15 cellular contexts compared by ENCODE assay signal in genomic region chr12:123038966-123039365, GRCh38. TPM values are rescaled to one million over a fixed set of nuclear protein-coding genes. Genes with fewer than 3 reads are reported as not detected.
DNase-seq lines count a peak whose midpoint lies in the region; ATAC-seq, FAIRE-seq and TF ChIP-seq lines count a peak whose summit lies in the region.
"Had no signal": no experiment of that assay in that cellular context is flagged by ENCODE, and none has a peak within 500 bp of the region (broad histone marks: within the 10 kb centered on the region; RNA-seq: fewer than 3 reads in every experiment).

No MANE protein-coding gene starts in this region.

- H3K4me1 ChIP-seq in right atrium auricular region (peaks cover 0 to 18% of the 10 kb centered on the region in 2 donors), kidney (ENCODE audit: control insufficient read depth in 1 of 2, insufficient read depth in 1 of 2, low read depth in 1 of 2, low read length in 2 of 2) (peaks cover 5 to 11% of the 10 kb centered on the region in 2 donors), spleen (peaks cover 12 to 32% (median 20%) of the 10 kb centered on the region in 6 donors), foreskin keratinocyte (no peaks in the 10 kb centered on the region)

- peak; percentile 27 for FAIRE-seq in kidney (lab: Jason Lieb, UNC)
- no peak for FAIRE-seq in D721Med (lab: Jason Lieb, UNC)
- FAIRE-seq: GM18507 had no signal

- intact Hi-C loops in Right ventricle myocardium superior (cut with DNase I): no loop called here
- intact Hi-C loops in kidney (cut with DNase I): no loop called here
- intact Hi-C loops in spleen (cut with DNase I; ENCODE audit: low total_unique reads): no loop called here

- H3K36me3 ChIP-seq in right atrium auricular region: peaks cover 4% of the 10 kb centered on the region
- no peaks in the 10 kb centered on the region for H3K36me3 ChIP-seq in kidney (ENCODE audit: control insufficient read depth in 1 of 2, insufficient read depth in 2 of 2, low read length in 2 of 2)
- H3K36me3 ChIP-seq in spleen: peaks cover 0 to 3% (median 0%) of the 10 kb centered on the region in 6 donors

- H3K4me3 ChIP-seq in right atrium auricular region (no peak overlapping the region), kidney (ENCODE audit: low read length in 2 of 2) (no peak overlapping the region), spleen (no peak overlapping the region)
- H3K4me3 ChIP-seq: BLaER1 treated with 17β-estradiol and CSF1 and Interleukin-3, amounts not matched to agents 10 nM and 100 nM; GM12878 had no signal

- TF ChIP-seq CTCF in right atrium auricular region (IDR thresholded peaks at IDR 0.05): no peak
- TF ChIP-seq CTCF in kidney (IDR thresholded peaks at IDR 0.05; ENCODE audit: borderline replicate concordance, extremely low read depth, insufficient read depth): no peak
- no peak for TF ChIP-seq CTCF in spleen (IDR thresholded peaks at IDR 0.05 in 8 of 11, conservative IDR thresholded peaks at IDR 0.05 in 3 of 11)
- TF ChIP-seq CTCF in D721Med (IDR thresholded peaks at IDR 0.05; ENCODE audit: insufficient read depth, missing control alignments): no peak
- no peak for TF ChIP-seq CTCF in foreskin keratinocyte (conservative IDR thresholded peaks at IDR 0.05)

- H3K27me3 ChIP-seq in right atrium auricular region (no peaks in the 10 kb centered on the region), spleen (replicated peaks in 1 of 7) (no peaks in the 10 kb centered on the region), foreskin keratinocyte (no peaks in the 10 kb centered on the region)
- H3K27me3 ChIP-seq: BLaER1 treated with 17β-estradiol and CSF1 and Interleukin-3, amounts not matched to agents 10 nM and 100 nM had no signal

- H3K27ac ChIP-seq in right atrium auricular region (no peak overlapping the region), kidney (ENCODE audit: low read depth in 2 of 2, low read length in 2 of 2) (no peak overlapping the region), spleen (no peak overlapping the region), foreskin keratinocyte (no peak overlapping the region)
- H3K27ac ChIP-seq: BLaER1 treated with 17β-estradiol and CSF1 and Interleukin-3, amounts not matched to agents 10 nM and 100 nM had no signal

- DNase-seq in Right ventricle myocardium superior: peak; percentile 25
- no peak for DNase-seq in right atrium auricular region (ENCODE audit: low spot score)
- peak; percentile 47 for DNase-seq in kidney
- DNase-seq in spleen: peak; percentile 41
- no peak for DNase-seq in NCI-H1694 treated with DMSO at 0.1 percent for 48 hours (lab: John Stamatoyannopoulos, UW)
- DNase-seq in D721Med (ENCODE audit: insufficient read length, low spot score): no peak
- DNase-seq in foreskin keratinocyte: no peak
- DNase-seq: 8988T; AML-193; CD4-positive, CD25-positive, alpha-beta regulatory T cell; DMS79; HCEC 1CT had no signal

- H3K9ac ChIP-seq in kidney (ENCODE audit: low read length in 2 of 2): no peak overlapping the region
- H3K9ac ChIP-seq: BLaER1 treated with 17β-estradiol and CSF1 and Interleukin-3, amounts not matched to agents 10 nM and 100 nM had no signal

- H3K9me3 ChIP-seq in right atrium auricular region (no peaks in the 10 kb centered on the region), kidney (ENCODE audit: control insufficient read depth in 1 of 2, low read length in 2 of 2) (no peaks in the 10 kb centered on the region), spleen (no peaks in the 10 kb centered on the region)
- H3K9me3 ChIP-seq: BLaER1 treated with 17β-estradiol and CSF1 and Interleukin-3, amounts not matched to agents 10 nM and 100 nM had no signal

- no peak for TF ChIP-seq POLR2A in spleen (IDR thresholded peaks at IDR 0.05)

- 85 to 90% (median 89%) methylated on average over 6 of the region's 6 CpGs for WGBS in spleen, 5 donors

- ATAC-seq in Right ventricle myocardium superior (ENCODE audit: poor library complexity) (no peak), foreskin keratinocyte (no peak)
- ATAC-seq: GM12878 had no signal

RNA-seq across cellular contexts. Expression of gene ARL6IP4, which starts 58.5 kb away (rescaled TPM):
- total RNA-seq in Right ventricle myocardium superior (162 TPM), right atrium auricular region (100 to 1,000 TPM; 157 to 284 TPM), kidney (168 TPM), spleen (100 to 1,000 TPM; 150 to 202 (median 181) TPM), foreskin keratinocyte (226 and 246 TPM in 2 replicates)
- polyA plus RNA-seq in kidney (ENCODE audit: insufficient read depth, low read depth, low replicate concordance) (362 TPM), spleen (100 to 1,000 TPM; 308 to 419 (median 377) TPM), foreskin keratinocyte (301 and 340 TPM in 2 replicates)

Comparison
In these comparisons a context has a peak if more than half of its experiments do, and no peak if none do; other contexts are left out.
1. DNase-seq: peak in Right ventricle myocardium superior (single experiment), kidney (single experiment) and spleen (single experiment); none in right atrium auricular region (single experiment), NCI-H1694 treated with DMSO at 0.1 percent for 48 hours (single experiment), D721Med (single experiment) and foreskin keratinocyte (0 of 2).